In the genomic region with DNA sequence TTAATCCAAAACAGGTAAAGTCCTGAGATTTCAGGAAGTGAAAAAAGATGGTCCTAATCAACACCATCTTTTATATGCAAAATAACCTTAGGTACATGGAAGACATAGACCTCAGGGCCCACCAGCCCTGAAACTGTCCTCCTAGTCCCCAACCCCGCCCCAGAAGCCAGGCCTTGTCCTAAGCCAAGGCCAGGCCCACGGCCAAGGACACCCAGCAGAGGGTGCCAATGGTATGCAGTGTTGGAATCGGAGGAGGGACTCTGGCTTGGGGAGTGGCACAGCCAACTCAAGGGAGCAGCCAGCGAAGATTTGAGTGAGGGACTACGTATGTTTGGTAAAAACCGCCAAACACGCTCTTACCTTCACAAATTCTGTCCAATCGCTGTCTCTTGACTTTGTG, we compare ENCODE assay signal across 10 cellular contexts.
DNase-seq lines count a peak whose midpoint lies in the region; ATAC-seq and TF ChIP-seq lines count a peak whose summit lies in the region.
"Had no signal": no experiment of that assay in that cellular context is flagged by ENCODE, and none has a peak within 500 bp of the region (broad histone marks: within the 10 kb centered on the region; RNA-seq: fewer than 3 reads in every experiment).

No MANE protein-coding gene starts in this region.

- ATAC-seq in T-helper 17 cell, result no peak
- ATAC-seq in HG02884 (IDR thresholded peaks at IDR 0.05; ENCODE audit: unreplicated experiment), result no peak
- ATAC-seq in stimulated activated effector memory CD8-positive, alpha-beta T cell treated with anti-CD3 and anti-CD28 coated beads, Interleukin-12 subunit alpha, Interleukin-12 subunit beta, amount 100 ng/mL, for 72 hours, result no peak

- peak overlapping the region; percentile 79 for H3K27ac Mint-ChIP-seq in mesothelial cell of epicardium
- H3K27ac Mint-ChIP-seq in T-helper 17 cell, result no peak overlapping the region
- H3K27ac Mint-ChIP-seq in stimulated activated effector memory CD8-positive, alpha-beta T cell treated with anti-CD3 and anti-CD28 coated beads, Interleukin-12 subunit alpha, Interleukin-12 subunit beta, amount 100 ng/mL, for 72 hours, result no peak overlapping the region

- peak; percentile 38 for TF ChIP-seq CTCF in BE2C (IDR thresholded peaks at IDR 0.05; ENCODE audit: low read depth, low read length)
- TF ChIP-seq CTCF in colonic mucosa (IDR thresholded peaks at IDR 0.05), result no peak
- no peak for TF ChIP-seq CTCF in mesothelial cell of epicardium (IDR thresholded peaks at IDR 0.05; ENCODE audit: unreplicated experiment)

- H3K27me3 Mint-ChIP-seq in mesothelial cell of epicardium (ENCODE audit: low read depth), result no peaks in the 10 kb centered on the region
- H3K27me3 Mint-ChIP-seq in T-helper 17 cell, result peaks cover 36% of the 10 kb centered on the region

- H3K27ac ChIP-seq in colonic mucosa, result no peak overlapping the region

- H3K4me1 ChIP-seq in BE2C (peaks cover 30% of the 10 kb centered on the region), colonic mucosa (peaks cover 9% of the 10 kb centered on the region)

- H3K36me3 ChIP-seq in BE2C, result peaks cover 8% of the 10 kb centered on the region; the same call in 1 of the 2 replicates
- no peaks in the 10 kb centered on the region for H3K36me3 ChIP-seq in colonic mucosa

- H3K4me1 Mint-ChIP-seq in mesothelial cell of epicardium (peaks cover 66% of the 10 kb centered on the region), T-helper 17 cell (no peaks in the 10 kb centered on the region)
- no peaks in the 10 kb centered on the region for H3K4me1 Mint-ChIP-seq in stimulated activated effector memory CD8-positive, alpha-beta T cell treated with anti-CD3 and anti-CD28 coated beads, Interleukin-12 subunit alpha, Interleukin-12 subunit beta, amount 100 ng/mL, for 72 hours

- H3K9me3 Mint-ChIP-seq in mesothelial cell of epicardium, result no peaks in the 10 kb centered on the region
- no peaks in the 10 kb centered on the region for H3K9me3 Mint-ChIP-seq in stimulated activated effector memory CD8-positive, alpha-beta T cell treated with anti-CD3 and anti-CD28 coated beads, Interleukin-12 subunit alpha, Interleukin-12 subunit beta, amount 100 ng/mL, for 72 hours

- H3K27me3 ChIP-seq in BE2C, result no peaks in the 10 kb centered on the region
- H3K27me3 ChIP-seq in colonic mucosa, result no peaks in the 10 kb centered on the region

- no peak overlapping the region for H3K4me3 Mint-ChIP-seq in mesothelial cell of epicardium
- H3K4me3 Mint-ChIP-seq in T-helper 17 cell, result no peak overlapping the region
- no peak overlapping the region for H3K4me3 Mint-ChIP-seq in stimulated activated effector memory CD8-positive, alpha-beta T cell treated with anti-CD3 and anti-CD28 coated beads, Interleukin-12 subunit alpha, Interleukin-12 subunit beta, amount 100 ng/mL, for 72 hours

- H3K9me3 ChIP-seq in BE2C, result no peaks in the 10 kb centered on the region
- no peaks in the 10 kb centered on the region for H3K9me3 ChIP-seq in colonic mucosa
- H3K9me3 ChIP-seq in T-helper 17 cell (ENCODE audit: control insufficient read depth, low read length, poor library complexity, severe bottlenecking), result no peaks in the 10 kb centered on the region

- H3K36me3 Mint-ChIP-seq in mesothelial cell of epicardium (peaks cover 11% of the 10 kb centered on the region), T-helper 17 cell (ENCODE audit: low read depth) (no peaks in the 10 kb centered on the region)
- no peaks in the 10 kb centered on the region for H3K36me3 Mint-ChIP-seq in stimulated activated effector memory CD8-positive, alpha-beta T cell treated with anti-CD3 and anti-CD28 coated beads, Interleukin-12 subunit alpha, Interleukin-12 subunit beta, amount 100 ng/mL, for 72 hours

- intact Hi-C loops in colonic mucosa (cut with DNase I), result no loop called here

- H3K9ac ChIP-seq in colonic mucosa (ENCODE audit: low read depth in 2 of 2, low read length in 2 of 2), result peak overlapping the region in 1 of 2 donors; percentile 29

- H3K4me3 ChIP-seq in BE2C (ENCODE audit: low read depth, low read length) (no peak overlapping the region), colonic mucosa (no peak overlapping the region)

- DNase-seq in BE2C (no peak), LoVo (ENCODE audit: low spot score) (peak; percentile 36), colonic mucosa (peak; percentile 75), mesothelial cell of epicardium (ENCODE audit: low spot score in 2 of 2, unreplicated experiment in 2 of 2) (no peak), T-helper 17 cell (no peak), NCI-H1417 (lab: John Stamatoyannopoulos, UW) (no peak)
- no peak for DNase-seq in stimulated activated effector memory CD8-positive, alpha-beta T cell treated with anti-CD3 and anti-CD28 coated beads, Interleukin-12 subunit alpha, Interleukin-12 subunit beta, amount 100 ng/mL, for 72 hours (ENCODE audit: low spot score in 2 of 2)
- DNase-seq: GF-D8; stimulated activated naive CD4-positive, alpha-beta T cell had no signal

Comparison
In these comparisons a context has a peak if more than half of its experiments do, and no peak if none do; other contexts are left out.
1. DNase-seq: peak in LoVo (single experiment) and colonic mucosa (single experiment); none in BE2C (single experiment), mesothelial cell of epicardium (0 of 2), T-helper 17 cell (0 of 3), NCI-H1417 (0 of 3) and stimulated activated effector memory CD8-positive, alpha-beta T cell treated with anti-CD3 and anti-CD28 coated beads, Interleukin-12 subunit alpha, Interleukin-12 subunit beta, amount 100 ng/mL, for 72 hours (0 of 2).